In the genomic region with DNA sequence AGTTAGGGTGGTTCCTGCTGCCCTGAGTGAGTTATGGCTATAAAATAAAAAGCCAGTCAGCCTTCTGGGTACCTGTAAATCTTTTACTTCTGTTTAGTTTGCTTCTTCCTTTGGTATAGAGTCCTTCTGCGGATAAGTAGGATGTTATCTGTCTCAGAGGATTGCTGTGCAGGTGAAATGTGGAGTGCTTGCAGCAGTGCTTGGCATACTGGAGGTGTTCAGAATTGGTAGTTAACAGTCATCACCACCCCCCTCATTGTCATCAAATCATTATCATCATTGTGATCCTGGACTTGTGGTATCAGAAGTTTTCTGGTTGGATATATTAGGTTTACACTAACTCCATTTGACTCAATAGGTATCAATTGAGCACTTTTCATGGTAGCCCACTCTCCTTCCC, we compare ENCODE assay signal across 21 cellular contexts.
"Had no signal": no experiment of that assay in that cellular context is flagged by ENCODE, and none has a peak within 500 bp of the region (broad histone marks: within the 10 kb centered on the region; RNA-seq: fewer than 3 reads in every experiment).

No MANE protein-coding gene starts in this region.

- H3K9me3 Mint-ChIP-seq: activated naive CD4-positive, alpha-beta T cell treated with anti-CD3 and anti-CD28 coated beads for 36 hours; immature natural killer cell had no signal

- H3K27me3 ChIP-seq: ascending aorta, breast epithelium, esophagus muscularis mucosa, heart right ventricle, thyroid gland had no signal

- FAIRE-seq: urothelium cell line had no signal

- H3K4me3 ChIP-seq: ascending aorta, breast epithelium, esophagus muscularis mucosa, heart right ventricle, thyroid gland had no signal

- H3K27ac Mint-ChIP-seq: activated naive CD4-positive, alpha-beta T cell treated with anti-CD3 and anti-CD28 coated beads for 36 hours had no signal

- ATAC-seq: heart right ventricle, left ventricle myocardium superior had no signal

- DNase-seq: activated CD4-positive, CD25-positive, alpha-beta regulatory T cell treated with anti-CD3 and anti-CD28 coated beads, Interleukin-2, amount 50 U/mL, for 72 hours; activated naive CD4-positive, alpha-beta T cell treated with anti-CD3 and anti-CD28 coated beads for 36 hours; activated T-cell treated with anti-CD3 and anti-CD28 coated beads for 4 hours; cerebellar nuclear complex; effector CD4-positive, alpha-beta T cell; heart right ventricle; immature natural killer cell; kidney glomerular epithelial cell; left ventricle myocardium superior; occipital lobe; posterior cingulate gyrus; stimulated activated CD4-positive, alpha-beta T cell treated with anti-CD3 and anti-CD28 coated beads, Interleukin-12 subunit alpha, Interleukin-12 subunit beta, amount 100 ng/mL, for 4 hours; stimulated activated CD4-positive, alpha-beta T cell treated with anti-CD3 and anti-CD28 coated beads, Interleukin-1b, Interleukin-23, amount 100 ng/mL, for 48 hours; stimulated activated naive CD4-positive, alpha-beta T cell treated with Interleukin-2 at 50 U/mL for 16 hours; T-helper 2 cell; thyroid gland had no signal

- H3K9me3 ChIP-seq: ascending aorta, breast epithelium, esophagus muscularis mucosa, heart right ventricle, thyroid gland had no signal

- H3K36me3 ChIP-seq: breast epithelium, thyroid gland had no signal

- H3K27ac ChIP-seq: ascending aorta, breast epithelium, esophagus muscularis mucosa, heart right ventricle, thyroid gland, VCaP had no signal

- H3K4me3 Mint-ChIP-seq: activated naive CD4-positive, alpha-beta T cell treated with anti-CD3 and anti-CD28 coated beads for 36 hours had no signal
